Comparison of ENCODE assay signal across 11 cellular contexts in genomic region chr10:94076325-94076841, GRCh38.
DNase-seq lines count a peak whose midpoint lies in the region; ATAC-seq and TF ChIP-seq lines count a peak whose summit lies in the region.
"Had no signal": no experiment of that assay in that cellular context is flagged by ENCODE, and none has a peak within 500 bp of the region (broad histone marks: within the 10 kb centered on the region; RNA-seq: fewer than 3 reads in every experiment).

No MANE protein-coding gene starts in this region.

- 22 to 42% (median 28%) methylated on average over 2 of the region's 2 CpGs for WGBS in heart left ventricle, 4 donors

- intact Hi-C loops in heart left ventricle (cut with DNase I) (loop anchor here in 8 of 10 donors (2.0 to 10.0 kb wide), 9 partner anchors 132 to 368 kb away; no protein-coding TSS in a partner anchor), sciatic nerve (cut with DNase I) (no loop called here)

- H3K9me3 ChIP-seq in WERI-Rb-1 (ENCODE audit: severe bottlenecking) (no peaks in the 10 kb centered on the region), heart left ventricle (peaks cover 0 to 7% (median 0%) of the 10 kb centered on the region in 12 donors)
- H3K9me3 ChIP-seq: neutrophil had no signal

- H3K27ac ChIP-seq in WERI-Rb-1 (no peak overlapping the region), heart left ventricle (peak overlapping the region in 6 of 12 donors; percentile 9 to 65 (median 36))
- H3K27ac ChIP-seq: HL-60, neutrophil had no signal

- ATAC-seq in heart left ventricle = peak; percentile 33 to 86 (median 82)
- peak; percentile 93 for ATAC-seq in sciatic nerve
- ATAC-seq in GM19328 (IDR thresholded peaks at IDR 0.05; ENCODE audit: unreplicated experiment) = no peak
- ATAC-seq in HG03521 (IDR thresholded peaks at IDR 0.05; ENCODE audit: unreplicated experiment) = no peak

- TF ChIP-seq POLR2A in heart left ventricle (IDR thresholded peaks at IDR 0.05) = no peak

- in situ Hi-C loops in G401 (cut with HindIII; ENCODE audit: low sequenced_read_pairs) = no loop called here

- TF ChIP-seq CTCF in WERI-Rb-1 (IDR thresholded peaks at IDR 0.05; ENCODE audit: low read depth, low read length) (peak; percentile 26; the same call in 1 of the 2 replicates), heart left ventricle (IDR thresholded peaks at IDR 0.05) (peak; percentile 26 to 64 (median 48))

- H3K4me1 ChIP-seq in heart left ventricle = peaks cover 0 to 26% (median 19%) of the 10 kb centered on the region in 12 donors

- no peaks in the 10 kb centered on the region for H3K36me3 ChIP-seq in WERI-Rb-1
- no peaks in the 10 kb centered on the region for H3K36me3 ChIP-seq in heart left ventricle
- H3K36me3 ChIP-seq: neutrophil had no signal

- no peaks in the 10 kb centered on the region for H3K27me3 ChIP-seq in WERI-Rb-1 (ENCODE audit: insufficient read depth, low read depth, severe bottlenecking)
- H3K27me3 ChIP-seq in heart left ventricle = no peaks in the 10 kb centered on the region
- H3K27me3 ChIP-seq: neutrophil had no signal

- DNase-seq in G401 (ENCODE audit: low spot score) (peak; percentile 7), WERI-Rb-1 (no peak), heart left ventricle (no peak), sciatic nerve (ENCODE audit: low spot score) (no peak), mesenteric fat pad (ENCODE audit: low spot score) (no peak)
- no peak for DNase-seq in effector CD8-positive, alpha-beta T cell (lab: John Stamatoyannopoulos, UW)
- DNase-seq: T-helper 1 cell had no signal

- H3K4me3 ChIP-seq in WERI-Rb-1 (ENCODE audit: low read depth, low read length) (no peak overlapping the region), heart left ventricle (no peak overlapping the region)

Comparison
In these comparisons a context has a peak if more than half of its experiments do, and no peak if none do; other contexts are left out.
1. ATAC-seq: peak in heart left ventricle (4 of 4) and sciatic nerve (single experiment); none in GM19328 (single experiment) and HG03521 (single experiment).